Comparison of ENCODE assay signal across 1 cellular context in genomic region chr10:69232736-69233135, GRCh38.
TF ChIP-seq lines count a peak whose summit lies in the region.

No MANE protein-coding gene starts in this region.

TF ChIP-seq in H1, 55 proteins besides CTCF, POLR2A, EP300 and RAD21:
- TF ChIP-seq CBX8 (IDR thresholded peaks at IDR 0.05; ENCODE audit: borderline replicate concordance, low read depth, low read length) (no peak), POLR2AphosphoS5 (IDR thresholded peaks at IDR 0.05; ENCODE audit: low read depth, low read length) (no peak)
